Comparison of ENCODE assay signal across 8 cellular contexts in genomic region chr19:11924886-11925583, GRCh38. TPM values are rescaled to one million over a fixed set of nuclear protein-coding genes. Genes with fewer than 3 reads are reported as not detected.
DNase-seq lines count a peak whose midpoint lies in the region; ATAC-seq, FAIRE-seq and TF ChIP-seq lines count a peak whose summit lies in the region.

ZNF700 (plus strand) TSS chr19:11925107; CDS start chr19:11925211, 104 bp downstream.

- peak; percentile 90 for TF ChIP-seq POLR2A in GM18951 (IDR thresholded peaks at IDR 0.05; ENCODE audit: extremely low read depth, insufficient read depth, insufficient read length)

- in situ Hi-C loops in GM18951 (cut with MboI; ENCODE audit: low sequenced_read_pairs, unreplicated experiment) = no loop called here

- FAIRE-seq in bronchial epithelial cell (lab: Jason Lieb, UNC) = no peak
- FAIRE-seq in small intestine (lab: Jason Lieb, UNC) = no peak

- DNase-seq in AG08396 (ENCODE audit: low spot score) (peak; percentile 94), NCI-H2227 treated with DMSO at 0.1 percent for 48 hours (lab: John Stamatoyannopoulos, UW) (peak; percentile 77), bronchial epithelial cell (ENCODE audit: low read depth) (peak; percentile 84), iPS-NIHi11 (ENCODE audit: low spot score) (peak; percentile 92), small intestine (peak; percentile 97)

- H3K27ac ChIP-seq in small intestine (ENCODE audit: low read depth in 1 of 2, low read length in 1 of 2) = peak within 1 kb of the TSS; percentile 87 to 100

- H3K27me3 ChIP-seq in bronchial epithelial cell (ENCODE audit: control insufficient read depth, insufficient read depth, low read length) (no peaks in the 10 kb centered on the region), small intestine (ENCODE audit: control insufficient read depth in 2 of 2, insufficient read depth in 2 of 2, low read length in 2 of 2) (no peaks in the 10 kb centered on the region)

- H3K4me3 ChIP-seq in WI38 (ENCODE audit: low read depth, low read length) = peak within 1 kb of the TSS; percentile 92
- peak within 1 kb of the TSS; percentile 85 for H3K4me3 ChIP-seq in bronchial epithelial cell (ENCODE audit: low read depth, low read length)
- peak within 1 kb of the TSS; percentile 91 to 95 for H3K4me3 ChIP-seq in small intestine (ENCODE audit: low read depth in 1 of 2, low read length in 2 of 2)

- peak; percentile 84 for ATAC-seq in HG03175 (IDR thresholded peaks at IDR 0.05; ENCODE audit: unreplicated experiment)

- TF ChIP-seq CTCF in WI38 (IDR thresholded peaks at IDR 0.05; ENCODE audit: low read depth, low read length) = no peak
- no peak for TF ChIP-seq CTCF in bronchial epithelial cell (IDR thresholded peaks at IDR 0.05; ENCODE audit: insufficient read depth, low read length, severe bottlenecking)

- H3K9me3 ChIP-seq in small intestine (ENCODE audit: control insufficient read depth, low read depth) = no peaks in the 10 kb centered on the region

- H3K36me3 ChIP-seq in bronchial epithelial cell (ENCODE audit: control insufficient read depth, insufficient read depth, low read length) = peaks cover 1% of the 10 kb centered on the region
- no peaks in the 10 kb centered on the region for H3K36me3 ChIP-seq in small intestine (ENCODE audit: control insufficient read depth in 2 of 2, insufficient read depth in 2 of 2, low read length in 2 of 2)

- 0% methylated on average over 44 to 50 of the region's 50 CpGs for WGBS in small intestine, 3 donors

- peaks cover 0 to 3% of the 10 kb centered on the region in 2 donors for H3K4me1 ChIP-seq in small intestine (ENCODE audit: control insufficient read depth in 2 of 2, insufficient read depth in 1 of 2, low read depth in 1 of 2, low read length in 1 of 2)

RNA-seq across cellular contexts. Expression of gene ZNF700, which starts in this region (rescaled TPM):
- total RNA-seq in bronchial epithelial cell = 9.5 and 10.0 TPM in 2 replicates
- 10 to 100 TPM in 2 of 3 donors, 1 to 10 TPM in 1; 7.3 to 19.0 (median 12.2) TPM for polyA plus RNA-seq in small intestine

Comparison
In these comparisons a context has a peak if more than half of its experiments do, and no peak if none do; other contexts are left out.
1. Peak in every context shown above with its lines: DNase-seq, ATAC-seq, H3K4me3 ChIP-seq and H3K27ac ChIP-seq.